ENCODE assay signal across 11 cellular contexts in the genomic region with DNA sequence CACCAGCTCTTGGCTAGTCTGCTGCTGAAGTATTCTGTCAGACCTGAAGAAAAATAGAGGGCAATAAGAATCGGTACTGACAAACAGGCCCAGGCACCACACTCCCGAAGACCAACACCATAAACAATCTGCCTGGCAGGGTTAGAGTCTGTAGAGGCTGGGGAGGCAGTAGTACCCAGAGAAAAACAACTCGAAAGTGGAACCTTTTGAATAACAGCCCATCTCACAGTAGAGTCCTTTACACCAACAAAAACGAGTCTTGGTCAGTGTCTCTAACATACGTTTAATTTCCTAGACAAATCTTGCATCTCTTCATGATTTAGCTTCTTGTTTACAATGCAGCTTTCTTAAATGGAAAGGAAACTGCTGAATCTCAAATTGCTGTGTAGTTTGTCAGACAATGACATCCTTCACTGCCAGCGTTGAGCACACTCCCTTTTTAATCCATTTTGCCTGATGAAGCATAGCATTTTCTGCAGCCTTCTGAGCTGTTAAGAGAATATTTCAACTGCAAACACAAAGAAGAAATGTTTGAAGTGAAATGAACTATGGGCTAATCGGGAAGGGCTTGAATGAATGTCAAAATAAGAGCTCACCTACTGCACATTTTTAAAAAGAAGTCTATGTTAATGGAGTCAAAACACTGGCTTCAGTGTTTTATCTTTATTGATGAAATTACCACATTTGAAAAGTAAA.
DNase-seq lines count a peak whose midpoint lies in the region; ATAC-seq, FAIRE-seq and TF ChIP-seq lines count a peak whose summit lies in the region.
"Had no signal": no experiment of that assay in that cellular context is flagged by ENCODE, and none has a peak within 500 bp of the region (broad histone marks: within the 10 kb centered on the region; RNA-seq: fewer than 3 reads in every experiment).

No MANE protein-coding gene starts in this region.

- TF ChIP-seq POLR2A in esophagus squamous epithelium (IDR thresholded peaks at IDR 0.05) = no peak
- no peak for TF ChIP-seq POLR2A in erythroblast (IDR thresholded peaks at IDR 0.05; ENCODE audit: low read length)

- H3K4me1 ChIP-seq in esophagus squamous epithelium = peaks cover 0 to 93% (median 41%) of the 10 kb centered on the region in 3 donors
- H3K4me1 ChIP-seq: BE2C had no signal

- no peaks in the 10 kb centered on the region for H3K9me3 ChIP-seq in esophagus squamous epithelium
- H3K9me3 ChIP-seq: BE2C had no signal

- peak overlapping the region; percentile 83 to 87 (median 84) for H3K27ac ChIP-seq in esophagus squamous epithelium

- H3K9me3 Mint-ChIP-seq in osteocyte (ENCODE audit: unreplicated experiment) = no peaks in the 10 kb centered on the region

- intact Hi-C loops in esophagus squamous epithelium (cut with DNase I) = no loop called here

- peak overlapping the region; percentile 88 for H3K27ac Mint-ChIP-seq in osteocyte (ENCODE audit: unreplicated experiment)

- peak; percentile 25 for DNase-seq in RCC 7860 (ENCODE audit: low spot score)
- DNase-seq in esophagus squamous epithelium (lab: John Stamatoyannopoulos, UW) = no peak
- DNase-seq in osteocyte (ENCODE audit: extremely low spot score, unreplicated experiment) = no peak
- no peak for DNase-seq in SW480 (ENCODE audit: low spot score)
- DNase-seq in NCI-H2081 (lab: John Stamatoyannopoulos, UW) = no peak
- DNase-seq in erythroblast (lab: John Stamatoyannopoulos, UW) = no peak
- no peak for DNase-seq in NCI-H1092 (lab: John Stamatoyannopoulos, UW)
- DNase-seq: BE2C; NCI-H1694; stimulated activated naive CD4-positive, alpha-beta T cell had no signal

- ATAC-seq in GM18511 (IDR thresholded peaks at IDR 0.05; ENCODE audit: unreplicated experiment) = peak; percentile 38

- no peaks in the 10 kb centered on the region for H3K36me3 Mint-ChIP-seq in osteocyte (ENCODE audit: unreplicated experiment)

- peaks cover 46% of the 10 kb centered on the region for H3K4me1 Mint-ChIP-seq in osteocyte (ENCODE audit: unreplicated experiment)

- peak; percentile 34 for FAIRE-seq in RCC 7860 (lab: Jason Lieb, UNC)

- H3K27me3 Mint-ChIP-seq in osteocyte (ENCODE audit: unreplicated experiment) = no peaks in the 10 kb centered on the region

- TF ChIP-seq CTCF in esophagus squamous epithelium (IDR thresholded peaks at IDR 0.05) = no peak
- no peak for TF ChIP-seq CTCF in osteocyte (IDR thresholded peaks at IDR 0.05)

- H3K4me3 ChIP-seq in esophagus squamous epithelium = peak overlapping the region in 3 of 4 donors; percentile 7 to 44 (median 10)

- H3K27me3 ChIP-seq in esophagus squamous epithelium = no peaks in the 10 kb centered on the region
- H3K27me3 ChIP-seq: BE2C had no signal

- no peak overlapping the region for H3K4me3 Mint-ChIP-seq in osteocyte (ENCODE audit: unreplicated experiment)

- H3K36me3 ChIP-seq in esophagus squamous epithelium = no peaks in the 10 kb centered on the region
- H3K36me3 ChIP-seq: BE2C had no signal

- WGBS in esophagus squamous epithelium, 2 donors = 8 to 17% methylated on average over 6 to 7 of the region's 7 CpGs
